Comparison of ENCODE assay signal across 1 cellular context in genomic region chr12:30977537-30978349, GRCh38.
TF ChIP-seq lines count a peak whose summit lies in the region.

No MANE protein-coding gene starts in this region.

TF ChIP-seq in GM23338, 12 proteins besides CTCF, POLR2A, EP300 and RAD21 (continued from another document):
- TF ChIP-seq ZNF462 (CRISPR knock-in tag; IDR thresholded peaks at IDR 0.05) (no peak), REST (IDR thresholded peaks at IDR 0.05; ENCODE audit: unreplicated experiment) (no peak), POLR2AphosphoS5 (IDR thresholded peaks at IDR 0.05; ENCODE audit: low read depth) (no peak), ZNF331 (CRISPR knock-in tag; IDR thresholded peaks at IDR 0.05; ENCODE audit: low read depth) (no peak), NANOG (IDR thresholded peaks at IDR 0.05; ENCODE audit: borderline replicate concordance) (no peak), STAT1 (IDR thresholded peaks at IDR 0.05; ENCODE audit: unreplicated experiment) (no peak), ZNF114 (CRISPR knock-in tag; IDR thresholded peaks at IDR 0.05) (no peak), EZH2phosphoT487 (IDR thresholded peaks at IDR 0.05; ENCODE audit: unreplicated experiment) (no peak), EZH2 (IDR thresholded peaks at IDR 0.05; ENCODE audit: low read depth, unreplicated experiment) (no peak), CREB1 (CRISPR knock-in tag; IDR thresholded peaks at IDR 0.05; ENCODE audit: low read depth) (no peak), JUNB (IDR thresholded peaks at IDR 0.05; ENCODE audit: unreplicated experiment) (no peak)
